Comparison of ENCODE assay signal across 15 cellular contexts in genomic region chr1:62045579-62045978, GRCh38.
A peak's percentile ranks its signal among the peaks of the same experiment; 100 is the strongest.
DNase-seq lines count a peak whose midpoint lies in the region; ATAC-seq and TF ChIP-seq lines count a peak whose summit lies in the region.
"Had no signal": no experiment of that assay in that cellular context is flagged by ENCODE, and none has a peak within 500 bp of the region (broad histone marks: within the 10 kb centered on the region; RNA-seq: fewer than 3 reads in every experiment).

No MANE protein-coding gene starts in this region.

- H3K4me3 ChIP-seq in choroid plexus epithelial cell (ENCODE audit: low read depth, low read length) (no peak overlapping the region), gastrocnemius medialis (no peak overlapping the region)
- H3K4me3 ChIP-seq: adrenal gland, lung, sigmoid colon, SJSA1 had no signal

- peaks cover 23 to 26% of the 10 kb centered on the region in 2 donors for H3K4me1 ChIP-seq in gastrocnemius medialis
- H3K4me1 ChIP-seq: adrenal gland, SJSA1 had no signal

- no peaks in the 10 kb centered on the region for H3K9me3 ChIP-seq in gastrocnemius medialis
- H3K9me3 ChIP-seq: adrenal gland, sigmoid colon, SJSA1 had no signal

- in situ Hi-C loops in gastrocnemius medialis (cut with MboI; ENCODE audit: low sequenced_read_pairs in 4 of 4), result no loop called here
- in situ Hi-C loops in GM13977 (cut with MboI; ENCODE audit: low pct_unique_long_range_greater_than_20kb, low sequenced_read_pairs, unreplicated experiment), result no loop called here

- DNase-seq in NCI-H345 (lab: John Stamatoyannopoulos, UW), result peak; percentile 14
- no peak for DNase-seq in NCI-H345 treated with DMSO at 0.1 percent for 48 hours (lab: John Stamatoyannopoulos, UW; ENCODE audit: unreplicated experiment)
- DNase-seq in NCI-H2171 (lab: John Stamatoyannopoulos, UW), result peak; percentile 89
- DNase-seq in choroid plexus epithelial cell (ENCODE audit: low read depth), result peak; percentile 74
- peak; percentile 52 to 57 for DNase-seq in gastrocnemius medialis
- no peak for DNase-seq in GM19240 (ENCODE audit: insufficient read length, low spot score)
- no peak for DNase-seq in GM13977 (ENCODE audit: low spot score)
- DNase-seq: 8988T; activated CD8-positive, alpha-beta T cell treated with anti-CD3 and anti-CD28 coated beads, Interleukin-2, amount 10 ng/mL, durations not matched to agents 7 days and 5 days; adrenal gland; NCI-H1048; sigmoid colon had no signal

- ATAC-seq in gastrocnemius medialis (peak; percentile 77 to 92), GM21825 (IDR thresholded peaks at IDR 0.05; ENCODE audit: unreplicated experiment) (no peak)
- ATAC-seq: activated CD8-positive, alpha-beta T cell treated with anti-CD3 and anti-CD28 coated beads, Interleukin-2, amount 10 ng/mL, durations not matched to agents 7 days and 5 days had no signal

- H3K36me3 ChIP-seq in gastrocnemius medialis, result no peaks in the 10 kb centered on the region
- H3K36me3 ChIP-seq: adrenal gland, sigmoid colon, SJSA1 had no signal

- TF ChIP-seq POLR2A in gastrocnemius medialis (IDR thresholded peaks at IDR 0.05), result no peak

- TF ChIP-seq CTCF in choroid plexus epithelial cell (conservative IDR thresholded peaks at IDR 0.05; ENCODE audit: low read depth, low read length) (no peak), gastrocnemius medialis (IDR thresholded peaks at IDR 0.05 in 4 of 5, conservative IDR thresholded peaks at IDR 0.05 in 1 of 5) (no peak), GM13977 (IDR thresholded peaks at IDR 0.05; ENCODE audit: extremely low read depth, insufficient read depth, missing control alignments) (no peak)

- peak overlapping the region; percentile 33 to 73 (median 59) for H3K27ac ChIP-seq in gastrocnemius medialis
- H3K27ac ChIP-seq: adrenal gland, sigmoid colon, SJSA1 had no signal

- intact Hi-C loops in gastrocnemius medialis (cut with DNase I; ENCODE audit: low total_unique reads), result no loop called here

- no peaks in the 10 kb centered on the region for H3K27me3 ChIP-seq in gastrocnemius medialis
- H3K27me3 ChIP-seq: adrenal gland, sigmoid colon, SJSA1 had no signal

Comparison
In these comparisons a context has a peak if more than half of its experiments do, and no peak if none do; other contexts are left out.
1. DNase-seq: peak in NCI-H345 (single experiment), NCI-H2171 (single experiment), choroid plexus epithelial cell (single experiment) and gastrocnemius medialis (2 of 2); none in NCI-H345 treated with DMSO at 0.1 percent for 48 hours (single experiment), GM19240 (single experiment) and GM13977 (single experiment).